In genomic region chr10:31318382-31318853, GRCh38 we compare ENCODE assay signal across 8 cellular contexts. TPM values are rescaled to one million over a fixed set of nuclear protein-coding genes. Genes with fewer than 3 reads are reported as not detected.
DNase-seq lines count a peak whose midpoint lies in the region; ATAC-seq and TF ChIP-seq lines count a peak whose summit lies in the region.

No MANE protein-coding gene starts in this region.

- DNase-seq in NCI-H460 (ENCODE audit: extremely low read depth, low read depth) (peak; percentile 12), epithelial cell of proximal tubule (ENCODE audit: low read depth) (peak; percentile 50)
- peak; percentile 59 for DNase-seq in activated CD8-positive, alpha-beta memory T cell treated with anti-CD3 and anti-CD28 coated beads, Interleukin-2, amount 50 U/mL, for 4 hours

- H3K36me3 ChIP-seq in muscle layer of duodenum (ENCODE audit: control insufficient read depth in 1 of 2, insufficient read depth in 2 of 2, low read length in 2 of 2) = no peaks in the 10 kb centered on the region
- H3K36me3 ChIP-seq in stomach smooth muscle (ENCODE audit: control insufficient read depth in 2 of 2, insufficient read depth in 2 of 2, low read length in 2 of 2) = no peaks in the 10 kb centered on the region

- H3K9me3 ChIP-seq in muscle layer of duodenum (ENCODE audit: control insufficient read depth in 1 of 2, low read length in 2 of 2) (no peaks in the 10 kb centered on the region), stomach smooth muscle (ENCODE audit: control insufficient read depth in 2 of 2, low read length in 2 of 2) (no peaks in the 10 kb centered on the region)

- H3K9ac ChIP-seq in stomach smooth muscle (ENCODE audit: low read length in 2 of 2) = peak overlapping the region; percentile 78 to 86

- H3K4me3 ChIP-seq in epithelial cell of proximal tubule (ENCODE audit: low read depth, low read length) (peak overlapping the region; percentile 91), muscle layer of duodenum (ENCODE audit: low read depth in 1 of 2, low read length in 2 of 2) (peak overlapping the region; percentile 87 to 96), stomach smooth muscle (ENCODE audit: low read length in 2 of 2) (peak overlapping the region; percentile 86 to 92)

- TF ChIP-seq CTCF in 22Rv1 (IDR thresholded peaks at IDR 0.05) = no peak
- TF ChIP-seq CTCF in epithelial cell of proximal tubule (conservative IDR thresholded peaks at IDR 0.05; ENCODE audit: low read depth, low read length) = no peak

- H3K4me1 ChIP-seq in muscle layer of duodenum (ENCODE audit: control insufficient read depth in 1 of 2, insufficient read depth in 2 of 2, low read length in 2 of 2) = peaks cover 0 to 16% of the 10 kb centered on the region in 2 donors
- peaks cover 6% of the 10 kb centered on the region for H3K4me1 ChIP-seq in stomach smooth muscle (ENCODE audit: control insufficient read depth, insufficient read depth, low read length)

- ATAC-seq in GM18499 (IDR thresholded peaks at IDR 0.05; ENCODE audit: insufficient read depth, unreplicated experiment) = peak; percentile 57
- peak; percentile 76 for ATAC-seq in HG02870 (IDR thresholded peaks at IDR 0.05; ENCODE audit: unreplicated experiment)

- H3K27ac ChIP-seq in 22Rv1 = peak overlapping the region; percentile 61
- H3K27ac ChIP-seq in muscle layer of duodenum (ENCODE audit: low read length) = peak overlapping the region; percentile 82
- H3K27ac ChIP-seq in stomach smooth muscle (ENCODE audit: low read length) = peak overlapping the region; percentile 77

- no peaks in the 10 kb centered on the region for H3K27me3 ChIP-seq in muscle layer of duodenum (ENCODE audit: low read depth, low read length)
- no peaks in the 10 kb centered on the region for H3K27me3 ChIP-seq in stomach smooth muscle (ENCODE audit: control insufficient read depth in 1 of 2, insufficient read depth in 2 of 2, low read length in 2 of 2)

RNA-seq across cellular contexts. Expression of gene ZEB1, which starts 0.6 kb away (rescaled TPM):
- 10.3 and 10.8 TPM in 2 replicates for total RNA-seq in NCI-H460 (2014; rRNA removed; shearing (Covaris generic))
- polyA plus RNA-seq in NCI-H460 (2014; cell fraction: nucleus; rRNA removed) = 4.3 TPM in 2 replicates
- 13.2 and 16.0 TPM in 2 replicates for total RNA-seq in epithelial cell of proximal tubule

Comparison
In these comparisons a context has a peak if more than half of its experiments do, and no peak if none do; other contexts are left out.
1. Peak in every context shown above with its lines: DNase-seq, ATAC-seq, H3K4me3 ChIP-seq and H3K27ac ChIP-seq.